ENCODE assay signal across 18 cellular contexts in the genomic region with DNA sequence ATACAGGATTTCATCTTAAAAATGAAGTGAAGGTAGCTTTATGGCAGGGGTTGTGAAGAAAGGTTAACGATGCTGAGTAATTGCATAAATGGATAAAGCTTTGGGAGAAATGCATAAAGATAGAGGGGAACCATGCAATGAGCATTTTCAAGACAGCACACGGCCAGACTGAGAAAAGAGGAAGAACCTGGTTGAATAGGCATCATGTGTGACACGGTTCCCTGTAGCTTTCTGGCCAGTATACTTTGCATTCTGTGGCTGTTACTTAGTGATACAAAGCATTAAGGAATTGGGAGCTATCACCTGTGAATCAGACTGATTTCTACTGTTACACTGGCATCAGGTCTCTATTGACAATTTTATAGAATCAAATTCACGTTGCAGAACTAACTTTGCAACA. TPM values are rescaled to one million over a fixed set of nuclear protein-coding genes. Genes with fewer than 3 reads are reported as not detected.
DNase-seq lines count a peak whose midpoint lies in the region; ATAC-seq, FAIRE-seq and TF ChIP-seq lines count a peak whose summit lies in the region.
"Had no signal": no experiment of that assay in that cellular context is flagged by ENCODE, and none has a peak within 500 bp of the region (broad histone marks: within the 10 kb centered on the region; RNA-seq: fewer than 3 reads in every experiment).

No MANE protein-coding gene starts in this region.

- H3K27ac ChIP-seq in ascending aorta (no peak overlapping the region), RWPE1 (no peak overlapping the region)
- H3K27ac ChIP-seq in CD4-positive, alpha-beta T cell (ENCODE audit: low read depth, low read length) = no peak overlapping the region
- H3K27ac ChIP-seq: epithelial cell of prostate, heart left ventricle had no signal

- peak; percentile 47 for ATAC-seq in HG03442 (IDR thresholded peaks at IDR 0.05; ENCODE audit: unreplicated experiment)
- peak; percentile 93 for ATAC-seq in stimulated activated memory B cell treated with anti-CD40 and anti-IgM and Interleukin-4, amounts not matched to agents 10 μg/mL and 1 μg/mL and 100 μg/mL, for 72 hours
- ATAC-seq in CD4-positive, alpha-beta T cell (ENCODE audit: poor library complexity) = no peak
- ATAC-seq: heart left ventricle, sciatic nerve had no signal

- CTCF ChIA-PET in CD4-positive, alpha-beta T cell (lab: Charles Lee) = no interaction called here
- CTCF ChIA-PET in RWPE1 (lab: Yijun Ruan, JAX) = no interaction called here

- no peaks in the 10 kb centered on the region for H3K4me1 ChIP-seq in ascending aorta

- peaks cover 21% of the 10 kb centered on the region for H3K36me3 Mint-ChIP-seq in stimulated activated memory B cell treated with anti-CD40 and anti-IgM and Interleukin-4, amounts not matched to agents 10 μg/mL and 1 μg/mL and 100 μg/mL, for 72 hours
- peaks cover 38% of the 10 kb centered on the region for H3K36me3 Mint-ChIP-seq in CD4-positive, alpha-beta T cell (ENCODE audit: low read depth)

- no peak overlapping the region for H3K4me3 Mint-ChIP-seq in stimulated activated memory B cell treated with anti-CD40 and anti-IgM and Interleukin-4, amounts not matched to agents 10 μg/mL and 1 μg/mL and 100 μg/mL, for 72 hours
- no peak overlapping the region for H3K4me3 Mint-ChIP-seq in CD4-positive, alpha-beta T cell
- H3K4me3 Mint-ChIP-seq: CD14-positive monocyte; naive thymus-derived CD8-positive, alpha-beta T cell had no signal

- peak; percentile 52 for FAIRE-seq in GM19239 (lab: Jason Lieb, UNC)
- FAIRE-seq: colon had no signal

- H3K9me3 ChIP-seq in ascending aorta = no peaks in the 10 kb centered on the region
- H3K9me3 ChIP-seq in CD4-positive, alpha-beta T cell (ENCODE audit: control insufficient read depth, low read length) = no peaks in the 10 kb centered on the region

- no peak for TF ChIP-seq CTCF in ascending aorta (IDR thresholded peaks at IDR 0.05)
- no peak for TF ChIP-seq CTCF in CD4-positive, alpha-beta T cell (IDR thresholded peaks at IDR 0.05)
- no peak for TF ChIP-seq CTCF in RWPE1 (conservative IDR thresholded peaks at IDR 0.05; ENCODE audit: low read depth)

- intact Hi-C loops in ascending aorta (cut with DNase I) = no loop called here
- intact Hi-C loops in CD4-positive, alpha-beta T cell (cut with DNase I, micrococcal nuclease) = no loop called here

- H3K27me3 Mint-ChIP-seq in stimulated activated memory B cell treated with anti-CD40 and anti-IgM and Interleukin-4, amounts not matched to agents 10 μg/mL and 1 μg/mL and 100 μg/mL, for 72 hours = no peaks in the 10 kb centered on the region
- H3K27me3 Mint-ChIP-seq in CD4-positive, alpha-beta T cell = no peaks in the 10 kb centered on the region
- H3K27me3 Mint-ChIP-seq: naive thymus-derived CD8-positive, alpha-beta T cell had no signal

- no peak overlapping the region for H3K4me3 ChIP-seq in ascending aorta
- H3K4me3 ChIP-seq: heart left ventricle had no signal

- H3K27me3 ChIP-seq in ascending aorta = no peaks in the 10 kb centered on the region
- no peaks in the 10 kb centered on the region for H3K27me3 ChIP-seq in CD4-positive, alpha-beta T cell (ENCODE audit: control insufficient read depth, insufficient read depth, low read length)
- H3K27me3 ChIP-seq: heart left ventricle had no signal

- DNase-seq in GM19239 (ENCODE audit: insufficient read length, low spot score) (no peak), SIG-M5 treated with dmso at 0.1 percent for 504 hours (lab: John Stamatoyannopoulos, UW; ENCODE audit: unreplicated experiment) (peak; percentile 71), ascending aorta (ENCODE audit: low spot score in 2 of 2) (no peak), RWPE1 (ENCODE audit: low spot score) (no peak)
- DNase-seq in CD4-positive, alpha-beta T cell = no peak
- DNase-seq: activated CD4-positive, alpha-beta T cell treated with anti-CD3 and anti-CD28 coated beads for 48 hours; heart left ventricle; MM.1S; naive thymus-derived CD8-positive, alpha-beta T cell; stimulated activated CD4-positive, alpha-beta T cell treated with anti-CD3 and anti-CD28 coated beads, Interleukin-4, amount 100 ng/mL, for 4 hours; stimulated activated naive CD4-positive, alpha-beta T cell treated with Interleukin-2 at 50 U/mL for 16 hours; SW 1271 had no signal

- peaks cover 42% of the 10 kb centered on the region for H3K4me1 Mint-ChIP-seq in stimulated activated memory B cell treated with anti-CD40 and anti-IgM and Interleukin-4, amounts not matched to agents 10 μg/mL and 1 μg/mL and 100 μg/mL, for 72 hours
- H3K4me1 Mint-ChIP-seq in CD4-positive, alpha-beta T cell (ENCODE audit: low read depth) = peaks cover 50% of the 10 kb centered on the region

- no peaks in the 10 kb centered on the region for H3K36me3 ChIP-seq in ascending aorta
- H3K36me3 ChIP-seq: heart left ventricle had no signal

- peak overlapping the region; percentile 45 for H3K27ac Mint-ChIP-seq in stimulated activated memory B cell treated with anti-CD40 and anti-IgM and Interleukin-4, amounts not matched to agents 10 μg/mL and 1 μg/mL and 100 μg/mL, for 72 hours
- H3K27ac Mint-ChIP-seq in CD4-positive, alpha-beta T cell = no peak overlapping the region

- no peaks in the 10 kb centered on the region for H3K9me3 Mint-ChIP-seq in stimulated activated memory B cell treated with anti-CD40 and anti-IgM and Interleukin-4, amounts not matched to agents 10 μg/mL and 1 μg/mL and 100 μg/mL, for 72 hours
- H3K9me3 Mint-ChIP-seq in CD4-positive, alpha-beta T cell = no peaks in the 10 kb centered on the region

- POLR2A ChIA-PET in CD4-positive, alpha-beta T cell (lab: Charles Lee) = no interaction called here
- POLR2A ChIA-PET in RWPE1 (lab: Yijun Ruan, JAX; ENCODE audit: low non-redundant PET) = no interaction called here

RNA-seq across cellular contexts. Expression of a gene that starts 33.3 kb away (rescaled TPM):
- 23.5 TPM for total RNA-seq in ascending aorta
- 10 to 100 TPM; 37.0 to 42.1 TPM for total RNA-seq in CD4-positive, alpha-beta T cell
